16 cellular contexts compared by ENCODE assay signal in genomic region chr10:6388261-6388893, GRCh38.
"Had no signal": no experiment of that assay in that cellular context is flagged by ENCODE, and none has a peak within 500 bp of the region (broad histone marks: within the 10 kb centered on the region; RNA-seq: fewer than 3 reads in every experiment).

No MANE protein-coding gene starts in this region.

- H3K27me3 Mint-ChIP-seq: T-cell had no signal

- ATAC-seq: right cardiac atrium, SK-N-SH treated with all-trans-retinoic acid at 6 μM for 48 hours, T-cell, WTC11 had no signal

- H3K4me3 Mint-ChIP-seq: T-cell, WTC11 had no signal

- DNase-seq: cerebellar nuclear complex; cortex of kidney; kidney; left ventricle myocardium inferior; mammary epithelial cell; midbrain; right cardiac atrium; SIG-M5; stimulated activated CD4-positive, alpha-beta T cell treated with anti-CD3 and anti-CD28 coated beads, Interleukin-15, amount 100 ng/mL, for 24 hours; stimulated activated CD4-positive, alpha-beta T cell treated with anti-CD3 and anti-CD28 coated beads, Interleukin-2, amount 100 ng/mL, for 48 hours; T-cell; thyroid gland had no signal

- H3K4me1 Mint-ChIP-seq: WTC11 had no signal

- H3K27ac Mint-ChIP-seq: T-cell, WTC11 had no signal

- H3K27ac ChIP-seq: left ventricle myocardium inferior, prostate gland, skin epidermis, thyroid gland had no signal
